Comparison of ENCODE assay signal across 22 cellular contexts in the genomic region with DNA sequence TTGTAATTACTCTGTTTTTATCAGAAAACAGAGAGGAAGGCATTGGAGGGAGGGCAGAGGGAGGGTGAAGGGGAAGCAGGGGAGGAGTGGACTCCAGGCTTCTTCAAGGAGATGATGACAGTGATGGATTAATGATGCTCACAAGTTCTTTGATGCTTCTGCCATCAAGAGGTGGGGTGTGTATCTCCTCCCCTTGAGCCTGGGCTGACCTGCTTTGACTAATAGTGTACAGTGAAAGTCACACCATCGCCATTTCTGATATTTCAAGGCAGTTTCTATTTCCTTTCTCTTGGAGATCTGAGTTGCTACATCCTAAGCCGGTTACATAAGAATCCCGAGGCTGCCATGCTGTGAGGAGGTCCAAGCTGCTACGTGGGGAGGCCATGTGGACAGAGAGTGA.
DNase-seq lines count a peak whose midpoint lies in the region; ATAC-seq, FAIRE-seq and TF ChIP-seq lines count a peak whose summit lies in the region.
"Had no signal": no experiment of that assay in that cellular context is flagged by ENCODE, and none has a peak within 500 bp of the region (broad histone marks: within the 10 kb centered on the region; RNA-seq: fewer than 3 reads in every experiment).

No MANE protein-coding gene starts in this region.

- peak; percentile 28 for DNase-seq in activated CD4-positive, alpha-beta T cell treated with anti-CD3 and anti-CD28 coated beads for 36 hours
- DNase-seq in activated CD4-positive, alpha-beta T cell treated with anti-CD3 and anti-CD28 coated beads, Interleukin-2, amount 50 U/mL, for 4 hours, result no peak
- no peak for DNase-seq in CD4-positive, alpha-beta memory T cell
- peak; percentile 39 for DNase-seq in NCI-H226
- no peak for DNase-seq in central memory CD8-positive, alpha-beta T cell (ENCODE audit: low spot score in 2 of 2)
- DNase-seq in stimulated activated naive B cell treated with anti-CD40 and anti-IgM and Interleukin-4, amounts not matched to agents 10 μg/mL and 1 μg/mL and 100 μg/mL, for 72 hours, result no peak
- no peak for DNase-seq in GM12891 (ENCODE audit: insufficient read length, low spot score)
- no peak for DNase-seq in CD14-positive monocyte (ENCODE audit: low spot score)
- DNase-seq: activated CD4-positive, alpha-beta T cell treated with anti-CD3 and anti-CD28 coated beads, Interleukin-2, amount 10 ng/mL, durations not matched to agents 7 days and 5 days; activated naive CD4-positive, alpha-beta T cell treated with anti-CD3 and anti-CD28 coated beads, Interleukin-2, amount 50 U/mL, for 16 hours; GDM1; Karpas-422; naive thymus-derived CD8-positive, alpha-beta T cell; NCI-H446; pancreas had no signal

- TF ChIP-seq POLR2A in GM12891 (IDR thresholded peaks at IDR 0.05; ENCODE audit: low read depth, low read length), result no peak

- no peaks in the 10 kb centered on the region for H3K27me3 ChIP-seq in CD4-positive, alpha-beta memory T cell (ENCODE audit: insufficient read depth, low read length)
- H3K27me3 ChIP-seq: pancreas had no signal

- H3K9me3 Mint-ChIP-seq in activated CD4-positive, alpha-beta T cell treated with anti-CD3 and anti-CD28 coated beads for 36 hours (ENCODE audit: low read depth), result no peaks in the 10 kb centered on the region
- peaks cover 0 to 4% (median 0%) of the 10 kb centered on the region in 8 donors for H3K9me3 Mint-ChIP-seq in CD4-positive, alpha-beta memory T cell
- no peaks in the 10 kb centered on the region for H3K9me3 Mint-ChIP-seq in central memory CD8-positive, alpha-beta T cell
- no peaks in the 10 kb centered on the region for H3K9me3 Mint-ChIP-seq in stimulated activated naive B cell treated with anti-CD40 and anti-IgM and Interleukin-4, amounts not matched to agents 10 μg/mL and 1 μg/mL and 100 μg/mL, for 72 hours
- peaks cover 14 to 22% (median 16%) of the 10 kb centered on the region in 7 donors for H3K9me3 Mint-ChIP-seq in CD14-positive monocyte
- H3K9me3 Mint-ChIP-seq: GM23338 had no signal

- POLR2A ChIA-PET in activated CD4-positive, alpha-beta T cell treated with anti-CD3 and anti-CD28 coated beads for 36 hours (lab: Charles Lee), result no interaction called here
- POLR2A ChIA-PET in CD4-positive, alpha-beta memory T cell (lab: Charles Lee; ENCODE audit: partially characterized antibody), result interaction anchor here (0.8 to 8.8 kb wide), 7 partner anchors 9 to 312 kb away, joined by 3 to 146 read pairs (median 11); partner anchors contain the start of gene MAF

- intact Hi-C loops in activated CD4-positive, alpha-beta T cell treated with anti-CD3 and anti-CD28 coated beads for 36 hours (cut with DNase I, micrococcal nuclease), result loop anchor here (5.0 to 10.0 kb wide), 2 partner anchors 211 to 1297 kb away; no protein-coding TSS in a partner anchor
- intact Hi-C loops in CD4-positive, alpha-beta memory T cell (cut with micrococcal nuclease), result loop anchor here (10.0 kb wide), 1 partner anchor 1717 kb away; the partner anchor contains the start of genes CENPN and CMC2
- intact Hi-C loops in CD14-positive monocyte (cut with micrococcal nuclease), result no loop called here

- H3K4me1 Mint-ChIP-seq in activated CD4-positive, alpha-beta T cell treated with anti-CD3 and anti-CD28 coated beads for 36 hours, result peaks cover 40% of the 10 kb centered on the region
- peaks cover 38 to 58% (median 46%) of the 10 kb centered on the region in 4 donors for H3K4me1 Mint-ChIP-seq in CD4-positive, alpha-beta memory T cell
- peaks cover 30% of the 10 kb centered on the region for H3K4me1 Mint-ChIP-seq in central memory CD8-positive, alpha-beta T cell
- peaks cover 15 to 19% of the 10 kb centered on the region in 2 donors for H3K4me1 Mint-ChIP-seq in stimulated activated naive B cell treated with anti-CD40 and anti-IgM and Interleukin-4, amounts not matched to agents 10 μg/mL and 1 μg/mL and 100 μg/mL, for 72 hours
- peaks cover 19% of the 10 kb centered on the region for H3K4me1 Mint-ChIP-seq in CD14-positive monocyte

- FAIRE-seq in GM12891 (lab: Jason Lieb, UNC), result no peak
- FAIRE-seq: A549, astrocyte, pancreas had no signal

- H3K4me3 Mint-ChIP-seq in activated CD4-positive, alpha-beta T cell treated with anti-CD3 and anti-CD28 coated beads for 36 hours, result no peak overlapping the region
- peak overlapping the region in 7 of 8 donors; percentile 19 to 91 (median 82) for H3K4me3 Mint-ChIP-seq in CD4-positive, alpha-beta memory T cell
- H3K4me3 Mint-ChIP-seq in central memory CD8-positive, alpha-beta T cell, result peak overlapping the region; percentile 65
- no peak overlapping the region for H3K4me3 Mint-ChIP-seq in stimulated activated naive B cell treated with anti-CD40 and anti-IgM and Interleukin-4, amounts not matched to agents 10 μg/mL and 1 μg/mL and 100 μg/mL, for 72 hours
- no peak overlapping the region for H3K4me3 Mint-ChIP-seq in CD14-positive monocyte
- H3K4me3 Mint-ChIP-seq: GM23338 had no signal

- no peaks in the 10 kb centered on the region for H3K36me3 Mint-ChIP-seq in activated CD4-positive, alpha-beta T cell treated with anti-CD3 and anti-CD28 coated beads for 36 hours (ENCODE audit: low read depth)
- no peaks in the 10 kb centered on the region for H3K36me3 Mint-ChIP-seq in CD4-positive, alpha-beta memory T cell
- peaks cover 2% of the 10 kb centered on the region for H3K36me3 Mint-ChIP-seq in central memory CD8-positive, alpha-beta T cell (ENCODE audit: insufficient read depth)
- no peaks in the 10 kb centered on the region for H3K36me3 Mint-ChIP-seq in stimulated activated naive B cell treated with anti-CD40 and anti-IgM and Interleukin-4, amounts not matched to agents 10 μg/mL and 1 μg/mL and 100 μg/mL, for 72 hours
- H3K36me3 Mint-ChIP-seq in CD14-positive monocyte, result peaks cover 0 to 4% of the 10 kb centered on the region in 2 donors

- H3K4me3 ChIP-seq in CD4-positive, alpha-beta memory T cell (ENCODE audit: low read length in 2 of 2), result no peak overlapping the region
- H3K4me3 ChIP-seq: A549, GM23338 had no signal

- TF ChIP-seq CTCF in CD14-positive monocyte (IDR thresholded peaks at IDR 0.05), result no peak

- no peak overlapping the region for H3K27ac Mint-ChIP-seq in activated CD4-positive, alpha-beta T cell treated with anti-CD3 and anti-CD28 coated beads for 36 hours
- peak overlapping the region in 6 of 7 donors; percentile 61 to 92 (median 88) for H3K27ac Mint-ChIP-seq in CD4-positive, alpha-beta memory T cell
- H3K27ac Mint-ChIP-seq in central memory CD8-positive, alpha-beta T cell (ENCODE audit: low read depth), result peak overlapping the region; percentile 71
- H3K27ac Mint-ChIP-seq in stimulated activated naive B cell treated with anti-CD40 and anti-IgM and Interleukin-4, amounts not matched to agents 10 μg/mL and 1 μg/mL and 100 μg/mL, for 72 hours, result no peak overlapping the region
- H3K27ac Mint-ChIP-seq in CD14-positive monocyte, result no peak overlapping the region
- H3K27ac Mint-ChIP-seq: B cell, GM23338 had no signal

- CTCF ChIA-PET in activated CD4-positive, alpha-beta T cell treated with anti-CD3 and anti-CD28 coated beads for 36 hours (lab: Charles Lee), result interaction anchor here (0.6 to 1.1 kb wide), 4 partner anchors 9 to 214 kb away, joined by 3 to 5 read pairs (median 3); no protein-coding TSS in a partner anchor
- CTCF ChIA-PET in CD4-positive, alpha-beta memory T cell (lab: Charles Lee; ENCODE audit: partially characterized antibody), result interaction anchor here (0.6 to 7.6 kb wide), 9 partner anchors 9 to 313 kb away, joined by 3 to 109 read pairs (median 6); partner anchors contain the start of gene MAF

- H3K27me3 Mint-ChIP-seq in activated CD4-positive, alpha-beta T cell treated with anti-CD3 and anti-CD28 coated beads for 36 hours, result peaks cover 14% of the 10 kb centered on the region
- no peaks in the 10 kb centered on the region for H3K27me3 Mint-ChIP-seq in CD4-positive, alpha-beta memory T cell
- no peaks in the 10 kb centered on the region for H3K27me3 Mint-ChIP-seq in central memory CD8-positive, alpha-beta T cell
- H3K27me3 Mint-ChIP-seq in stimulated activated naive B cell treated with anti-CD40 and anti-IgM and Interleukin-4, amounts not matched to agents 10 μg/mL and 1 μg/mL and 100 μg/mL, for 72 hours, result peaks cover 54 to 70% of the 10 kb centered on the region in 2 donors
- H3K27me3 Mint-ChIP-seq in CD14-positive monocyte (ENCODE audit: low read depth in 3 of 3), result peaks cover 4 to 17% (median 5%) of the 10 kb centered on the region in 3 donors

- ATAC-seq in activated CD4-positive, alpha-beta T cell treated with anti-CD3 and anti-CD28 coated beads for 36 hours, result peak; percentile 41
- ATAC-seq in central memory CD8-positive, alpha-beta T cell (replicated peaks; ENCODE audit: extremely low read depth, poor library complexity, severe bottlenecking), result peak; percentile 26
- no peak for ATAC-seq in stimulated activated naive B cell treated with anti-CD40 and anti-IgM and Interleukin-4, amounts not matched to agents 10 μg/mL and 1 μg/mL and 100 μg/mL, for 72 hours (replicated peaks)
- ATAC-seq: A549; left lobe of liver; naive thymus-derived CD8-positive, alpha-beta T cell had no signal

- H3K36me3 ChIP-seq in CD4-positive, alpha-beta memory T cell (ENCODE audit: insufficient read depth, low read length), result no peaks in the 10 kb centered on the region
- H3K36me3 ChIP-seq: heart right ventricle, pancreas had no signal

- peaks cover 50% of the 10 kb centered on the region for H3K4me1 ChIP-seq in CD4-positive, alpha-beta memory T cell (ENCODE audit: insufficient read depth, low read length)
- H3K4me1 ChIP-seq: A549, pancreas had no signal

- H3K27ac ChIP-seq in CD4-positive, alpha-beta memory T cell (ENCODE audit: low read depth, low read length), result no peak overlapping the region
- H3K27ac ChIP-seq: A549, epithelial cell of prostate had no signal

- H3K9me3 ChIP-seq in CD4-positive, alpha-beta memory T cell (ENCODE audit: control insufficient read depth in 1 of 2, low read length in 2 of 2), result no peaks in the 10 kb centered on the region
- H3K9me3 ChIP-seq: A549, pancreas had no signal

TF ChIP-seq in GM12891, 5 proteins besides CTCF, POLR2A, EP300 and RAD21:
- TF ChIP-seq SPI1 (IDR thresholded peaks at IDR 0.05; ENCODE audit: low read depth, low read length), result no peak
- no peak for TF ChIP-seq POU2F2 (IDR thresholded peaks at IDR 0.05; ENCODE audit: low read depth, low read length)
- no peak for TF ChIP-seq POLR2AphosphoS5 (IDR thresholded peaks at IDR 0.05; ENCODE audit: low read depth, low read length)
- no peak for TF ChIP-seq PAX5 (IDR thresholded peaks at IDR 0.05; ENCODE audit: insufficient read depth, low read length, severe bottlenecking)
- no peak for TF ChIP-seq TAF1 (IDR thresholded peaks at IDR 0.05; ENCODE audit: low read depth, low read length)

Comparison
In these comparisons a context has a peak if more than half of its experiments do, and no peak if none do; other contexts are left out.
1. DNase-seq: peak in activated CD4-positive, alpha-beta T cell treated with anti-CD3 and anti-CD28 coated beads for 36 hours (single experiment) and NCI-H226 (single experiment); none in activated CD4-positive, alpha-beta T cell treated with anti-CD3 and anti-CD28 coated beads, Interleukin-2, amount 50 U/mL, for 4 hours (0 of 2), CD4-positive, alpha-beta memory T cell (0 of 5), central memory CD8-positive, alpha-beta T cell (0 of 2), stimulated activated naive B cell treated with anti-CD40 and anti-IgM and Interleukin-4, amounts not matched to agents 10 μg/mL and 1 μg/mL and 100 μg/mL, for 72 hours (single experiment), GM12891 (single experiment) and CD14-positive monocyte (single experiment).
2. ATAC-seq: peak in activated CD4-positive, alpha-beta T cell treated with anti-CD3 and anti-CD28 coated beads for 36 hours (single experiment) and central memory CD8-positive, alpha-beta T cell (single experiment); none in stimulated activated naive B cell treated with anti-CD40 and anti-IgM and Interleukin-4, amounts not matched to agents 10 μg/mL and 1 μg/mL and 100 μg/mL, for 72 hours (0 of 2).
3. H3K27ac Mint-ChIP-seq: peak in CD4-positive, alpha-beta memory T cell (6 of 7) and central memory CD8-positive, alpha-beta T cell (single experiment); none in activated CD4-positive, alpha-beta T cell treated with anti-CD3 and anti-CD28 coated beads for 36 hours (single experiment), stimulated activated naive B cell treated with anti-CD40 and anti-IgM and Interleukin-4, amounts not matched to agents 10 μg/mL and 1 μg/mL and 100 μg/mL, for 72 hours (single experiment) and CD14-positive monocyte (0 of 7).
4. H3K4me3 Mint-ChIP-seq: peak in CD4-positive, alpha-beta memory T cell (7 of 8) and central memory CD8-positive, alpha-beta T cell (single experiment); none in activated CD4-positive, alpha-beta T cell treated with anti-CD3 and anti-CD28 coated beads for 36 hours (single experiment), stimulated activated naive B cell treated with anti-CD40 and anti-IgM and Interleukin-4, amounts not matched to agents 10 μg/mL and 1 μg/mL and 100 μg/mL, for 72 hours (0 of 2) and CD14-positive monocyte (0 of 2).
5. intact Hi-C loops: an anchor here in activated CD4-positive, alpha-beta T cell treated with anti-CD3 and anti-CD28 coated beads for 36 hours (5.0 to 10.0 kb wide) and CD4-positive, alpha-beta memory T cell (10.0 kb wide); none called in CD14-positive monocyte.